In genomic region chr7:2030475-2031456, GRCh38 we compare ENCODE assay signal across 10 cellular contexts.
DNase-seq lines count a peak whose midpoint lies in the region; ATAC-seq lines count a peak whose summit lies in the region.
"Had no signal": no experiment of that assay in that cellular context is flagged by ENCODE, and none has a peak within 500 bp of the region (broad histone marks: within the 10 kb centered on the region; RNA-seq: fewer than 3 reads in every experiment).

No MANE protein-coding gene starts in this region.

- peaks cover 14% of the 10 kb centered on the region for H3K4me1 ChIP-seq in CD4-positive, CD25-positive, alpha-beta regulatory T cell (ENCODE audit: control insufficient read depth, insufficient read depth, low read length, poor library complexity, severe bottlenecking)

- H3K9me3 ChIP-seq in CD4-positive, CD25-positive, alpha-beta regulatory T cell (ENCODE audit: control insufficient read depth in 2 of 2, low read length in 2 of 2), result peaks cover 8 to 10% of the 10 kb centered on the region in 2 experiments
- peaks cover 39% of the 10 kb centered on the region for H3K9me3 ChIP-seq in KOPT-K1 (ENCODE audit: insufficient read depth, low read length, poor library complexity, severe bottlenecking)

- H3K4me3 Mint-ChIP-seq in CD4-positive, CD25-positive, alpha-beta regulatory T cell, result peak overlapping the region in 2 of 4 donors; percentile 36 to 73
- H3K4me3 Mint-ChIP-seq in naive B cell, result peak overlapping the region in 6 of 8 donors; percentile 42 to 82 (median 67)

- H3K27ac Mint-ChIP-seq in CD4-positive, CD25-positive, alpha-beta regulatory T cell, result peak overlapping the region in 2 of 3 donors; percentile 59 to 68
- no peak overlapping the region for H3K27ac Mint-ChIP-seq in activated naive CD4-positive, alpha-beta T cell treated with anti-CD3 and anti-CD28 coated beads, Interleukin-2, amount 50 U/mL, for 72 hours
- peak overlapping the region in 5 of 6 donors; percentile 58 to 88 (median 73) for H3K27ac Mint-ChIP-seq in naive B cell

- peaks cover 11 to 32% (median 18%) of the 10 kb centered on the region in 4 donors for H3K4me1 Mint-ChIP-seq in CD4-positive, CD25-positive, alpha-beta regulatory T cell
- H3K4me1 Mint-ChIP-seq in naive B cell, result peaks cover 44 to 51% (median 50%) of the 10 kb centered on the region in 3 donors

- DNase-seq in CD4-positive, CD25-positive, alpha-beta regulatory T cell, result peak in 2 of 3 donors; percentile 30 to 65
- DNase-seq in activated naive CD4-positive, alpha-beta T cell treated with anti-CD3 and anti-CD28 coated beads, Interleukin-2, amount 50 U/mL, for 72 hours (ENCODE audit: low spot score in 2 of 2), result peak in 1 of 2 donors; percentile 41
- DNase-seq in naive B cell, result peak; percentile 51
- no peak for DNase-seq in HuH-7.5 (ENCODE audit: low spot score)
- no peak for DNase-seq in COLO829 (ENCODE audit: low spot score)
- DNase-seq: mammary epithelial cell, NCI-H2029 treated with DMSO at 0.1 percent for 48 hours had no signal

- no peak overlapping the region for H3K4me3 ChIP-seq in CD4-positive, CD25-positive, alpha-beta regulatory T cell (ENCODE audit: low read depth, low read length)

- peaks cover 0 to 29% (median 10%) of the 10 kb centered on the region in 7 donors for H3K9me3 Mint-ChIP-seq in CD4-positive, CD25-positive, alpha-beta regulatory T cell
- peaks cover 13 to 32% of the 10 kb centered on the region in 2 donors for H3K9me3 Mint-ChIP-seq in activated naive CD4-positive, alpha-beta T cell treated with anti-CD3 and anti-CD28 coated beads, Interleukin-2, amount 50 U/mL, for 72 hours
- H3K9me3 Mint-ChIP-seq in naive B cell, result peaks cover 5 to 23% (median 13%) of the 10 kb centered on the region in 7 donors

- H3K36me3 ChIP-seq in CD4-positive, CD25-positive, alpha-beta regulatory T cell (ENCODE audit: control insufficient read depth, insufficient read depth, low read length), result no peaks in the 10 kb centered on the region
- H3K36me3 ChIP-seq in KOPT-K1 (ENCODE audit: insufficient read depth, low read length), result peaks cover 22% of the 10 kb centered on the region; the same call in 1 of the 2 replicates

- peaks cover 30% of the 10 kb centered on the region for H3K36me3 Mint-ChIP-seq in CD4-positive, CD25-positive, alpha-beta regulatory T cell
- H3K36me3 Mint-ChIP-seq in activated naive CD4-positive, alpha-beta T cell treated with anti-CD3 and anti-CD28 coated beads, Interleukin-2, amount 50 U/mL, for 72 hours, result peaks cover 23 to 36% of the 10 kb centered on the region in 2 donors
- H3K36me3 Mint-ChIP-seq in naive B cell, result peaks cover 14 to 16% of the 10 kb centered on the region in 2 donors

- no peaks in the 10 kb centered on the region for H3K27me3 ChIP-seq in CD4-positive, CD25-positive, alpha-beta regulatory T cell (ENCODE audit: control insufficient read depth, insufficient read depth, low read length)

- H3K27ac ChIP-seq in CD4-positive, CD25-positive, alpha-beta regulatory T cell (ENCODE audit: insufficient read depth, low read length, poor library complexity, severe bottlenecking), result no peak overlapping the region
- peak overlapping the region; percentile 54 for H3K27ac ChIP-seq in KOPT-K1 (ENCODE audit: low read depth, low read length, poor library complexity, severe bottlenecking)

- no peaks in the 10 kb centered on the region for H3K27me3 Mint-ChIP-seq in CD4-positive, CD25-positive, alpha-beta regulatory T cell
- H3K27me3 Mint-ChIP-seq in naive B cell, result no peaks in the 10 kb centered on the region

- peak in 1 of 2 donors; percentile 53 for ATAC-seq in CD4-positive, CD25-positive, alpha-beta regulatory T cell (ENCODE audit: low read depth in 2 of 2)
- peak; percentile 31 to 51 for ATAC-seq in activated naive CD4-positive, alpha-beta T cell treated with anti-CD3 and anti-CD28 coated beads, Interleukin-2, amount 50 U/mL, for 72 hours
- ATAC-seq in naive B cell (ENCODE audit: low read depth in 2 of 2) (peak; percentile 95 to 97), HG03095 (IDR thresholded peaks at IDR 0.05; ENCODE audit: unreplicated experiment) (no peak), HG03439 (IDR thresholded peaks at IDR 0.05; ENCODE audit: unreplicated experiment) (no peak)

Comparison
In these comparisons a context has a peak if more than half of its experiments do, and no peak if none do; other contexts are left out.
1. ATAC-seq: peak in activated naive CD4-positive, alpha-beta T cell treated with anti-CD3 and anti-CD28 coated beads, Interleukin-2, amount 50 U/mL, for 72 hours (2 of 2) and naive B cell (2 of 2); none in HG03095 (single experiment) and HG03439 (single experiment).
2. DNase-seq: peak in CD4-positive, CD25-positive, alpha-beta regulatory T cell (2 of 3) and naive B cell (single experiment); none in HuH-7.5 (single experiment) and COLO829 (single experiment).
3. H3K27ac Mint-ChIP-seq: peak in CD4-positive, CD25-positive, alpha-beta regulatory T cell (2 of 3) and naive B cell (5 of 6); none in activated naive CD4-positive, alpha-beta T cell treated with anti-CD3 and anti-CD28 coated beads, Interleukin-2, amount 50 U/mL, for 72 hours (0 of 2).